28 cellular contexts compared by ENCODE assay signal in genomic region chr1:207969528-207969927, GRCh38.
"Had no signal": no experiment of that assay in that cellular context is flagged by ENCODE, and none has a peak within 500 bp of the region (broad histone marks: within the 10 kb centered on the region; RNA-seq: fewer than 3 reads in every experiment).

No MANE protein-coding gene starts in this region.

- ATAC-seq: effector memory CD8-positive, alpha-beta T cell; esophagus mucosa; gastrocnemius medialis; heart right ventricle; left cardiac atrium; left lung; left ventricle myocardium superior; lower lobe of right lung; mucosa of descending colon had no signal

- H3K9me3 ChIP-seq: colonic mucosa, esophagus squamous epithelium, gastrocnemius medialis, heart right ventricle, left lung, lower lobe of right lung, mucosa of descending colon had no signal

- H3K36me3 Mint-ChIP-seq: mesothelial cell of epicardium, naive B cell had no signal

- H3K27me3 ChIP-seq: colonic mucosa, gastrocnemius medialis, heart right ventricle, left lung had no signal

- H3K27ac ChIP-seq: colonic mucosa, epithelial cell of prostate, esophagus squamous epithelium, gastrocnemius medialis, heart right ventricle, left lung, lower lobe of right lung had no signal

- FAIRE-seq: endometrium, islet of Langerhans, keratinocyte had no signal

- H3K36me3 ChIP-seq: colonic mucosa, esophagus squamous epithelium, gastrocnemius medialis, heart right ventricle, left lung, lower lobe of right lung had no signal

- H3K4me1 Mint-ChIP-seq: naive B cell had no signal

- H3K9me3 Mint-ChIP-seq: dendritic cell treated with granulocyte-macrophage colony-stimulating factor and Interleukin-4, amounts not matched to agents 40 ng/mL and 50 ng/mL, for 4 days; effector memory CD8-positive, alpha-beta T cell; endodermal cell; mesothelial cell of epicardium; naive B cell had no signal

- DNase-seq: colonic mucosa; cortex of kidney; effector CD8-positive, alpha-beta T cell; effector memory CD8-positive, alpha-beta T cell; endodermal cell; erythroblast; esophagus squamous epithelium; foreskin fibroblast; foreskin melanocyte; gastrocnemius medialis; glutamatergic neuron; head of caudate nucleus; heart right ventricle; hippocampal formation; left cardiac atrium; left lung; left ventricle myocardium superior; lower lobe of right lung; mesenchymal stem cell; mucosa of descending colon; naive B cell had no signal

- H3K27ac Mint-ChIP-seq: dendritic cell treated with granulocyte-macrophage colony-stimulating factor and Interleukin-4, amounts not matched to agents 40 ng/mL and 50 ng/mL, for 4 days; effector memory CD8-positive, alpha-beta T cell; endodermal cell; mesothelial cell of epicardium; naive B cell had no signal

- H3K4me1 ChIP-seq: colonic mucosa, gastrocnemius medialis, left lung had no signal

- H3K4me3 Mint-ChIP-seq: dendritic cell treated with granulocyte-macrophage colony-stimulating factor and Interleukin-4, amounts not matched to agents 40 ng/mL and 50 ng/mL, for 4 days; effector memory CD8-positive, alpha-beta T cell; endodermal cell; mesothelial cell of epicardium had no signal

- H3K4me3 ChIP-seq: colonic mucosa, esophagus squamous epithelium, gastrocnemius medialis, heart right ventricle, left lung, lower lobe of right lung, mucosa of descending colon had no signal
